Comparison of ENCODE assay signal across 11 cellular contexts in genomic region chr1:153649137-153649866, GRCh38. TPM values are rescaled to one million over a fixed set of nuclear protein-coding genes. Genes with fewer than 3 reads are reported as not detected.
DNase-seq lines count a peak whose midpoint lies in the region; ATAC-seq, FAIRE-seq and TF ChIP-seq lines count a peak whose summit lies in the region.
"Had no signal": no experiment of that assay in that cellular context is flagged by ENCODE, and none has a peak within 500 bp of the region (broad histone marks: within the 10 kb centered on the region; RNA-seq: fewer than 3 reads in every experiment).

No MANE protein-coding gene starts in this region.

- H3K4me3 ChIP-seq in right cardiac atrium (ENCODE audit: low read length) (no peak overlapping the region), upper lobe of right lung (no peak overlapping the region)
- H3K4me3 ChIP-seq: colonic mucosa had no signal

- 29% methylated on average over 3 of the region's 3 CpGs for WGBS in right cardiac atrium

- H3K36me3 ChIP-seq in upper lobe of right lung = peaks cover 30% of the 10 kb centered on the region

- DNase-seq in Right ventricle myocardium superior (peak; percentile 22), right cardiac atrium (no peak), memory B cell (ENCODE audit: low spot score in 2 of 2) (no peak), upper lobe of right lung (no peak), H54 (ENCODE audit: insufficient read length, low spot score) (no peak), DMS 273 treated with DMSO at 0.1 percent for 48 hours (lab: John Stamatoyannopoulos, UW) (no peak), cerebellar nuclear complex (lab: John Stamatoyannopoulos, UW) (no peak)
- DNase-seq in activated CD8-positive, alpha-beta T cell treated with anti-CD3 and anti-CD28 coated beads, Interleukin-2, amount 10 ng/mL, durations not matched to agents 7 days and 5 days = peak; percentile 43
- DNase-seq: colonic mucosa, NCI-H226 had no signal

- no peaks in the 10 kb centered on the region for H3K9me3 ChIP-seq in right cardiac atrium (ENCODE audit: control insufficient read depth, low read length)
- no peaks in the 10 kb centered on the region for H3K9me3 ChIP-seq in upper lobe of right lung
- H3K9me3 ChIP-seq: colonic mucosa had no signal

- POLR2A ChIA-PET in activated CD8-positive, alpha-beta T cell treated with anti-CD3 and anti-CD28 coated beads, Interleukin-2, amount 10 ng/mL, durations not matched to agents 7 days and 5 days (lab: Charles Lee) = interaction anchor here (0.6 to 4.8 kb wide), 5 partner anchors 12 to 854 kb away, joined by 3 to 33 read pairs (median 3); partner anchors contain the start of genes CHTOP and S100A14

- intact Hi-C loops in Right ventricle myocardium superior (cut with DNase I) (no loop called here), right cardiac atrium (cut with DNase I) (no loop called here), upper lobe of right lung (cut with DNase I) (no loop called here)

- peaks cover 34% of the 10 kb centered on the region for H3K36me3 Mint-ChIP-seq in activated CD8-positive, alpha-beta T cell treated with anti-CD3 and anti-CD28 coated beads, Interleukin-2, amount 10 ng/mL, durations not matched to agents 7 days and 5 days (ENCODE audit: low read depth)
- H3K36me3 Mint-ChIP-seq in memory B cell = peaks cover 24% of the 10 kb centered on the region

- ATAC-seq in Right ventricle myocardium superior (ENCODE audit: poor library complexity) (peak; percentile 1), right cardiac atrium (no peak), memory B cell (ENCODE audit: low read depth) (no peak), upper lobe of right lung (peak; percentile 3)
- ATAC-seq in activated CD8-positive, alpha-beta T cell treated with anti-CD3 and anti-CD28 coated beads, Interleukin-2, amount 10 ng/mL, durations not matched to agents 7 days and 5 days = peak; percentile 67

- CTCF ChIA-PET in activated CD8-positive, alpha-beta T cell treated with anti-CD3 and anti-CD28 coated beads, Interleukin-2, amount 10 ng/mL, durations not matched to agents 7 days and 5 days (lab: Charles Lee) = interaction anchor here (2.0 kb wide), 1 partner anchor 11 kb away, joined by 6 read pairs; no protein-coding TSS in a partner anchor

- H3K27ac Mint-ChIP-seq in activated CD8-positive, alpha-beta T cell treated with anti-CD3 and anti-CD28 coated beads, Interleukin-2, amount 10 ng/mL, durations not matched to agents 7 days and 5 days = peak overlapping the region; percentile 84
- peak overlapping the region; percentile 54 for H3K27ac Mint-ChIP-seq in memory B cell

- H3K4me1 ChIP-seq in right cardiac atrium (ENCODE audit: control insufficient read depth, insufficient read depth, low read length) (peaks cover 3% of the 10 kb centered on the region), upper lobe of right lung (peaks cover 17% of the 10 kb centered on the region)

- no peak overlapping the region for H3K27ac ChIP-seq in right cardiac atrium (ENCODE audit: low read length)
- H3K27ac ChIP-seq in upper lobe of right lung = no peak overlapping the region
- H3K27ac ChIP-seq: colonic mucosa had no signal

- H3K9me3 Mint-ChIP-seq in activated CD8-positive, alpha-beta T cell treated with anti-CD3 and anti-CD28 coated beads, Interleukin-2, amount 10 ng/mL, durations not matched to agents 7 days and 5 days (ENCODE audit: insufficient read depth) = no peaks in the 10 kb centered on the region
- H3K9me3 Mint-ChIP-seq in memory B cell = no peaks in the 10 kb centered on the region

- no peaks in the 10 kb centered on the region for H3K27me3 Mint-ChIP-seq in activated CD8-positive, alpha-beta T cell treated with anti-CD3 and anti-CD28 coated beads, Interleukin-2, amount 10 ng/mL, durations not matched to agents 7 days and 5 days (ENCODE audit: low read depth)
- no peaks in the 10 kb centered on the region for H3K27me3 Mint-ChIP-seq in memory B cell

- no peak for TF ChIP-seq CTCF in upper lobe of right lung (IDR thresholded peaks at IDR 0.05)

- H3K4me3 Mint-ChIP-seq in activated CD8-positive, alpha-beta T cell treated with anti-CD3 and anti-CD28 coated beads, Interleukin-2, amount 10 ng/mL, durations not matched to agents 7 days and 5 days = no peak overlapping the region
- H3K4me3 Mint-ChIP-seq in memory B cell = no peak overlapping the region

- TF ChIP-seq POLR2A in H54 (IDR thresholded peaks at IDR 0.05; ENCODE audit: low read depth, low read length) = no peak

- H3K27me3 ChIP-seq in right cardiac atrium (ENCODE audit: control insufficient read depth, insufficient read depth) = no peaks in the 10 kb centered on the region
- no peaks in the 10 kb centered on the region for H3K27me3 ChIP-seq in upper lobe of right lung
- H3K27me3 ChIP-seq: colonic mucosa had no signal

- no peak for FAIRE-seq in H54 (lab: Jason Lieb, UNC)
- FAIRE-seq: GM18507 had no signal

- H3K4me1 Mint-ChIP-seq in activated CD8-positive, alpha-beta T cell treated with anti-CD3 and anti-CD28 coated beads, Interleukin-2, amount 10 ng/mL, durations not matched to agents 7 days and 5 days (ENCODE audit: low read depth) = peaks cover 49% of the 10 kb centered on the region
- peaks cover 15% of the 10 kb centered on the region for H3K4me1 Mint-ChIP-seq in memory B cell

RNA-seq across cellular contexts. Expression of gene SNAPIN, which starts 9.2 kb away (rescaled TPM):
- total RNA-seq in Right ventricle myocardium superior = 57.2 TPM
- total RNA-seq in right cardiac atrium = 10 to 100 TPM; 42.8 to 66.3 (median 53.7) TPM
- 75.4 TPM for polyA plus RNA-seq in right cardiac atrium
- 10 to 100 TPM; 36.5 to 37.7 TPM for total RNA-seq in activated CD8-positive, alpha-beta T cell treated with anti-CD3 and anti-CD28 coated beads, Interleukin-2, amount 10 ng/mL, durations not matched to agents 7 days and 5 days
- total RNA-seq in upper lobe of right lung = 32.7 TPM

RNA-seq across cellular contexts. Expression of gene CHTOP, which starts 15.4 kb away (rescaled TPM):
- total RNA-seq in Right ventricle myocardium superior (68.1 TPM), right cardiac atrium (10 to 100 TPM; 56.1 to 75.3 (median 66.1) TPM), upper lobe of right lung (63.5 TPM)
- polyA plus RNA-seq in right cardiac atrium = 65.0 TPM
- 10 to 100 TPM; 81.9 to 82.0 TPM for total RNA-seq in activated CD8-positive, alpha-beta T cell treated with anti-CD3 and anti-CD28 coated beads, Interleukin-2, amount 10 ng/mL, durations not matched to agents 7 days and 5 days

RNA-seq across cellular contexts. Expression of gene S100A1, which starts 21.1 kb away (rescaled TPM):
- total RNA-seq in Right ventricle myocardium superior = 2,267 TPM
- 1,000 to 10,000 TPM; 1,233 to 1,764 (median 1,522) TPM for total RNA-seq in right cardiac atrium
- 2,571 TPM for polyA plus RNA-seq in right cardiac atrium
- total RNA-seq in activated CD8-positive, alpha-beta T cell treated with anti-CD3 and anti-CD28 coated beads, Interleukin-2, amount 10 ng/mL, durations not matched to agents 7 days and 5 days = not detected
- total RNA-seq in upper lobe of right lung = not detected

RNA-seq across cellular contexts. Expression of gene ILF2, which starts 21.5 kb away (rescaled TPM):
- total RNA-seq in Right ventricle myocardium superior (55.3 TPM), right cardiac atrium (10 to 100 TPM; 66.9 to 85.0 (median 70.2) TPM), upper lobe of right lung (86.1 TPM)
- polyA plus RNA-seq in right cardiac atrium = 45.6 TPM
- total RNA-seq in activated CD8-positive, alpha-beta T cell treated with anti-CD3 and anti-CD28 coated beads, Interleukin-2, amount 10 ng/mL, durations not matched to agents 7 days and 5 days = 100 to 1,000 TPM; 211 to 215 TPM

RNA-seq across cellular contexts. Expression of gene S100A13, which starts 22.0 kb away (rescaled TPM):
- 153 TPM for total RNA-seq in Right ventricle myocardium superior
- 100 to 1,000 TPM; 183 to 265 (median 220) TPM for total RNA-seq in right cardiac atrium
- polyA plus RNA-seq in right cardiac atrium = 295 TPM
- total RNA-seq in activated CD8-positive, alpha-beta T cell treated with anti-CD3 and anti-CD28 coated beads, Interleukin-2, amount 10 ng/mL, durations not matched to agents 7 days and 5 days = 1 to 10 TPM; 6.2 to 7.0 TPM
- 76.1 TPM for total RNA-seq in upper lobe of right lung

Comparison
In these comparisons a context has a peak if more than half of its experiments do, and no peak if none do; other contexts are left out.
1. ATAC-seq: peak in Right ventricle myocardium superior (single experiment), activated CD8-positive, alpha-beta T cell treated with anti-CD3 and anti-CD28 coated beads, Interleukin-2, amount 10 ng/mL, durations not matched to agents 7 days and 5 days (single experiment) and upper lobe of right lung (single experiment); none in right cardiac atrium (0 of 2) and memory B cell (single experiment).
2. DNase-seq: peak in Right ventricle myocardium superior (single experiment) and activated CD8-positive, alpha-beta T cell treated with anti-CD3 and anti-CD28 coated beads, Interleukin-2, amount 10 ng/mL, durations not matched to agents 7 days and 5 days (single experiment); none in right cardiac atrium (0 of 3), memory B cell (0 of 2), upper lobe of right lung (single experiment), H54 (single experiment), DMS 273 treated with DMSO at 0.1 percent for 48 hours (single experiment) and cerebellar nuclear complex (0 of 2).
3. RNA of gene S100A1, which starts 21.1 kb away (total RNA-seq): 2,267 TPM in Right ventricle myocardium superior (single experiment) and 1,233 to 1,764 TPM in right cardiac atrium; not detected in upper lobe of right lung (single experiment) and not detected in activated CD8-positive, alpha-beta T cell treated with anti-CD3 and anti-CD28 coated beads, Interleukin-2, amount 10 ng/mL, durations not matched to agents 7 days and 5 days; every median in the first group is over 100 times any median in the second.